In the genomic region with DNA sequence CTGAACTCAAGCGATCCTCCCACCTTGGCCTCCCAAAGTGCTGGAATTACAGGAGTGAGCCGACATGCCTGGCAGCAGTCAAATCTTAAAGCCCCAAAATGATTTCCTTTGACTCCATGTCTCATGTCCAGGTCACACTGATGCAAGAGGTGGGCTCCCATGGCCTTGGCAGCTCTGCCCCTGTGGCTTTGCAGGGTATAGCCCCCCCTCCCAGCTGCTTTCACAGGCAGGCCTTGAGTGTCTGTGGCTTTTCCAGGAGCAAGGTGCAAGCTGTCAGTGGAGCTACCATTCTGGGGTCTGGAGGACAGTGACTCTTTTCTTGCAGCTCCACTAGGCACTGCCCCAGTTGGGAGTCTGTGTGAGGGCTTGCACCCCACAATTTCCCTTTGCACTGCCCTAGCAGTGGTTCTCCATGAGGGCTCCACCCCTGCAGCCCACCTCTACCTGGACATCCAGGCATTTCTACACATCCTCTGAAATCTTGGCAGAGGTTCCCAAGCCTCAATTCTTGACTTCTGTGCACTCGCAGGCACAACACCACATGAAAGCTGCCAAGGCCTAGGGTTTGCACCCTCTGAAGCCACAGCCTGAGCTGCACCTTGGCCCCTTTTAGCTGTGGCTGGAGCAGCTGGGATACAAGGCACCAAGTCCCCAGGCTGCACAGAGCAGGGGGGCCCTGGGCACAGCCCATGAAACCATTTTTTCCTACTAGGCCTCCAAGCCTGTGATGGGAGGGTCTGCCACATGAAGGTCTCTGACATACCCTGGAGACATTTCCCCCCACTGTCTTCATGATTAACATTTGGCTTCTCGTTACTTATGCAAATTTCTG, we compare ENCODE assay signal across 18 cellular contexts.
DNase-seq lines count a peak whose midpoint lies in the region; ATAC-seq, FAIRE-seq and TF ChIP-seq lines count a peak whose summit lies in the region.
"Had no signal": no experiment of that assay in that cellular context is flagged by ENCODE, and none has a peak within 500 bp of the region (broad histone marks: within the 10 kb centered on the region; RNA-seq: fewer than 3 reads in every experiment).

No MANE protein-coding gene starts in this region.

- no peaks in the 10 kb centered on the region for H3K36me3 Mint-ChIP-seq in endodermal cell (ENCODE audit: low read depth)
- peaks cover 9% of the 10 kb centered on the region for H3K36me3 Mint-ChIP-seq in activated CD4-positive, alpha-beta memory T cell treated with anti-CD3 and anti-CD28 coated beads for 36 hours

- FAIRE-seq in A549 (lab: Jason Lieb, UNC), result no peak
- FAIRE-seq: A204.1, G401.6, H54 had no signal

- H3K27ac ChIP-seq in A549 (no peak overlapping the region), BLaER1 (no peak overlapping the region), endodermal cell (ENCODE audit: low read depth, low read length) (no peak overlapping the region)
- H3K27ac ChIP-seq: BLaER1 treated with 17β-estradiol and CSF1 and Interleukin-3, amounts not matched to agents 10 nM and 100 nM had no signal

- H3K27ac Mint-ChIP-seq in endodermal cell, result no peak overlapping the region
- no peak overlapping the region for H3K27ac Mint-ChIP-seq in activated CD4-positive, alpha-beta memory T cell treated with anti-CD3 and anti-CD28 coated beads for 36 hours
- H3K27ac Mint-ChIP-seq: CD8-positive, alpha-beta T cell; GM23338 had no signal

- peaks cover 47% of the 10 kb centered on the region for H3K9me3 Mint-ChIP-seq in endodermal cell
- peaks cover 14% of the 10 kb centered on the region for H3K9me3 Mint-ChIP-seq in activated CD4-positive, alpha-beta memory T cell treated with anti-CD3 and anti-CD28 coated beads for 36 hours

- intact Hi-C loops in activated CD4-positive, alpha-beta memory T cell treated with anti-CD3 and anti-CD28 coated beads for 36 hours (cut with micrococcal nuclease), result loop anchor here (10.0 kb wide), 1 partner anchor 195 kb away; the partner anchor contains the start of gene BRCA1

- DNase-seq in A549 (ENCODE audit: low read depth in 1 of 2, low spot score in 1 of 2) (no peak), HEK293T (ENCODE audit: extremely low spot score) (no peak), endodermal cell (no peak), LoVo (ENCODE audit: low spot score) (no peak), AML-193 (lab: John Stamatoyannopoulos, UW) (no peak)
- DNase-seq in activated CD4-positive, alpha-beta memory T cell treated with anti-CD3 and anti-CD28 coated beads for 36 hours, result no peak
- DNase-seq: Calu3; CD8-positive, alpha-beta T cell; DMS 273 treated with DMSO at 0.1 percent for 48 hours; DMS53; HCEC 1CT had no signal

- CTCF ChIA-PET in A549 (lab: Yijun Ruan, JAX) (interaction anchor here (1.0 to 2.1 kb wide), 3 partner anchors 9 to 295 kb away, joined by 3 to 5 read pairs (median 4); no protein-coding TSS in a partner anchor), HEK293T (lab: Yijun Ruan, JAX) (no interaction called here)
- CTCF ChIA-PET in activated CD4-positive, alpha-beta memory T cell treated with anti-CD3 and anti-CD28 coated beads for 36 hours (lab: Charles Lee), result interaction anchor here (0.7 kb wide), 2 partner anchors 13 to 296 kb away, joined by 3 to 5 read pairs; no protein-coding TSS in a partner anchor

- H3K4me1 ChIP-seq in A549 (no peaks in the 10 kb centered on the region), BLaER1 (peaks cover 11% of the 10 kb centered on the region), endodermal cell (ENCODE audit: control insufficient read depth, insufficient read depth, low read length) (no peaks in the 10 kb centered on the region)

- no peaks in the 10 kb centered on the region for H3K27me3 Mint-ChIP-seq in endodermal cell (ENCODE audit: insufficient read depth)
- H3K27me3 Mint-ChIP-seq in activated CD4-positive, alpha-beta memory T cell treated with anti-CD3 and anti-CD28 coated beads for 36 hours, result no peaks in the 10 kb centered on the region

- no peaks in the 10 kb centered on the region for H3K4me1 Mint-ChIP-seq in endodermal cell
- H3K4me1 Mint-ChIP-seq in activated CD4-positive, alpha-beta memory T cell treated with anti-CD3 and anti-CD28 coated beads for 36 hours (ENCODE audit: low read depth), result peaks cover 12% of the 10 kb centered on the region

- ATAC-seq in A549 (no peak), HG02763 (IDR thresholded peaks at IDR 0.05; ENCODE audit: unreplicated experiment) (no peak)
- ATAC-seq: CD8-positive, alpha-beta T cell; GM23338 had no signal

- H3K36me3 ChIP-seq in BLaER1, result peaks cover 9% of the 10 kb centered on the region
- no peaks in the 10 kb centered on the region for H3K36me3 ChIP-seq in endodermal cell (ENCODE audit: control insufficient read depth, insufficient read depth, low read length)

- POLR2A ChIA-PET in A549 (lab: Yijun Ruan, JAX) (interaction anchor here (0.7 kb wide), 1 partner anchor 397 kb away, joined by 4 read pairs; no protein-coding TSS in a partner anchor), HEK293T (lab: Yijun Ruan, JAX) (interaction anchor here (0.6 kb wide), 1 partner anchor 150 kb away, joined by 3 read pairs; no protein-coding TSS in a partner anchor)
- POLR2A ChIA-PET in activated CD4-positive, alpha-beta memory T cell treated with anti-CD3 and anti-CD28 coated beads for 36 hours (lab: Charles Lee), result no interaction called here

- H3K27me3 ChIP-seq in BLaER1 (no peaks in the 10 kb centered on the region), endodermal cell (ENCODE audit: control insufficient read depth, insufficient read depth, low read length, poor library complexity, severe bottlenecking) (no peaks in the 10 kb centered on the region)
- H3K27me3 ChIP-seq: BLaER1 treated with 17β-estradiol and CSF1 and Interleukin-3, amounts not matched to agents 10 nM and 100 nM had no signal

- TF ChIP-seq POLR2A in A549 (IDR thresholded peaks at IDR 0.05; ENCODE audit: low read length), result no peak

- H3K4me3 ChIP-seq in A549, result no peak overlapping the region
- H3K4me3 ChIP-seq in BLaER1, result 0 out of 2 replicates have a peak overlapping the region, but pooled peaks have one; percentile 1
- peak overlapping the region; percentile 56 for H3K4me3 ChIP-seq in endodermal cell (ENCODE audit: low read length)
- H3K4me3 ChIP-seq: GM23338 had no signal

- TF ChIP-seq RAD21 in A549 (conservative IDR thresholded peaks at IDR 0.05 in 1 of 2, IDR thresholded peaks at IDR 0.05 in 1 of 2), result no peak

- WGBS in A549 (ENCODE audit: missing lambda C conversion rate), result 66% methylated on average over 4 of the region's 4 CpGs
- WGBS in endodermal cell (ENCODE audit: insufficient coverage in 1 of 2, insufficient read length in 1 of 2), 2 experiments, result 96 to 99% methylated on average over 3 to 4 of the region's 4 CpGs

- no peak overlapping the region for H3K4me2 ChIP-seq in A549
- H3K4me2 ChIP-seq in BLaER1, result no peak overlapping the region
- H3K4me2 ChIP-seq: BLaER1 treated with 17β-estradiol and CSF1 and Interleukin-3, amounts not matched to agents 10 nM and 100 nM; GM23338 had no signal

- H4K20me1 ChIP-seq in BLaER1, result no peaks in the 10 kb centered on the region
- H4K20me1 ChIP-seq: BLaER1 treated with 17β-estradiol and CSF1 and Interleukin-3, amounts not matched to agents 10 nM and 100 nM had no signal

- H3K4me3 Mint-ChIP-seq in endodermal cell, result no peak overlapping the region
- H3K4me3 Mint-ChIP-seq in activated CD4-positive, alpha-beta memory T cell treated with anti-CD3 and anti-CD28 coated beads for 36 hours, result no peak overlapping the region
- H3K4me3 Mint-ChIP-seq: CD8-positive, alpha-beta T cell; GM23338 had no signal

- H3K9ac ChIP-seq in BLaER1, result no peak overlapping the region
- H3K9ac ChIP-seq in endodermal cell (ENCODE audit: extremely low read depth, low read length, poor library complexity, severe bottlenecking), result no peak overlapping the region
- H3K9ac ChIP-seq: BLaER1 treated with 17β-estradiol and CSF1 and Interleukin-3, amounts not matched to agents 10 nM and 100 nM had no signal

- peaks cover 9% of the 10 kb centered on the region for H3K9me3 ChIP-seq in A549
- peaks cover 25% of the 10 kb centered on the region for H3K9me3 ChIP-seq in BLaER1
- peaks cover 25% of the 10 kb centered on the region for H3K9me3 ChIP-seq in endodermal cell (ENCODE audit: control insufficient read depth, low read length)

- TF ChIP-seq EP300 in A549 (IDR thresholded peaks at IDR 0.05), result no peak

- TF ChIP-seq CTCF in A549 (IDR thresholded peaks at IDR 0.05), result no peak
- TF ChIP-seq CTCF in endodermal cell (conservative IDR thresholded peaks at IDR 0.05), result no peak

TF ChIP-seq in A549, 52 proteins besides CTCF, POLR2A, EP300 and RAD21:
- TF ChIP-seq TP53 (CRISPR knock-in tag; IDR thresholded peaks at IDR 0.05) (no peak), ZFP36 (IDR thresholded peaks at IDR 0.05; ENCODE audit: borderline replicate concordance, partially characterized antibody) (peak; percentile 97), HOXB5 (CRISPR knock-in tag; IDR thresholded peaks at IDR 0.05) (no peak), CBX2 (IDR thresholded peaks at IDR 0.05; ENCODE audit: borderline replicate concordance, low read depth) (no peak), KDM1A (IDR thresholded peaks at IDR 0.05; ENCODE audit: low read depth) (no peak; the same call in 1 of the 2 replicates)
TF ChIP-seq in A549: peak in this region for 1.

TF ChIP-seq in HEK293T, 16 proteins besides CTCF, POLR2A, EP300 and RAD21:
- no peak for TF ChIP-seq LEF1 (IDR thresholded peaks at IDR 0.05; ENCODE audit: borderline replicate concordance)
- 0 out of 2 replicates have a peak, but pooled peaks have one; percentile 41 for TF ChIP-seq ZNF384 (IDR thresholded peaks at IDR 0.05)
TF ChIP-seq in HEK293T: peak in this region for 1.
